8 cellular contexts compared by ENCODE assay signal in genomic region chr1:182604128-182604834, GRCh38. TPM values are rescaled to one million over a fixed set of nuclear protein-coding genes. Genes with fewer than 3 reads are reported as not detected.
A peak's percentile ranks its signal among the peaks of the same experiment; 100 is the strongest.
DNase-seq lines count a peak whose midpoint lies in the region; ATAC-seq, FAIRE-seq and TF ChIP-seq lines count a peak whose summit lies in the region.

Gene RGS16, minus strand, starts transcription at chr1:182604389. Its CDS starts 130 bp downstream, at chr1:182604259.

- intact Hi-C loops in activated CD4-positive, alpha-beta T cell treated with anti-CD3 and anti-CD28 coated beads, Interleukin-2, amount 10 ng/mL, durations not matched to agents 24 days and 14 days (cut with micrococcal nuclease) = loop anchor here (5.0 kb wide), 1 partner anchor 58 kb away; no protein-coding TSS in a partner anchor
- intact Hi-C loops in colonic mucosa (cut with DNase I) = no loop called here

- no peaks in the 10 kb centered on the region for H3K4me1 ChIP-seq in colonic mucosa

- H3K4me3 ChIP-seq in BJ (ENCODE audit: low read depth, low read length) = peak within 1 kb of the TSS; percentile 47
- peak within 1 kb of the TSS; percentile 49 for H3K4me3 ChIP-seq in colonic mucosa

- POLR2A ChIA-PET in BJ (lab: Charles Lee) = no interaction called here

- H3K27me3 ChIP-seq in BJ (ENCODE audit: control insufficient read depth, insufficient read depth, low read length) (peaks cover 4% of the 10 kb centered on the region), colonic mucosa (no peaks in the 10 kb centered on the region)

- H3K4me1 Mint-ChIP-seq in activated CD4-positive, alpha-beta T cell treated with anti-CD3 and anti-CD28 coated beads, Interleukin-2, amount 10 ng/mL, durations not matched to agents 24 days and 14 days = peaks cover 44% of the 10 kb centered on the region

- H3K27ac Mint-ChIP-seq in activated CD4-positive, alpha-beta T cell treated with anti-CD3 and anti-CD28 coated beads, Interleukin-2, amount 10 ng/mL, durations not matched to agents 24 days and 14 days = no peak within 1 kb of the TSS

- peak; percentile 73 for ATAC-seq in HG03442 (IDR thresholded peaks at IDR 0.05; ENCODE audit: unreplicated experiment)

- H3K27ac ChIP-seq in colonic mucosa = no peak within 1 kb of the TSS

- peak; percentile 61 for FAIRE-seq in GM19239 (lab: Jason Lieb, UNC)

- H3K9me3 Mint-ChIP-seq in activated CD4-positive, alpha-beta T cell treated with anti-CD3 and anti-CD28 coated beads, Interleukin-2, amount 10 ng/mL, durations not matched to agents 24 days and 14 days = no peaks in the 10 kb centered on the region

- H3K9ac ChIP-seq in colonic mucosa (ENCODE audit: low read depth in 2 of 2, low read length in 2 of 2) = peak within 1 kb of the TSS; percentile 52 to 66

- CTCF ChIA-PET in BJ (lab: Yijun Ruan, JAX) = interaction anchor here (0.9 to 16.9 kb wide), 6 partner anchors 9 to 702 kb away, joined by 3 to 488 read pairs (median 8); partner anchors contain the start of gene NPL

- no peaks in the 10 kb centered on the region for H3K36me3 ChIP-seq in BJ (ENCODE audit: control insufficient read depth, insufficient read depth, low read length)
- no peaks in the 10 kb centered on the region for H3K36me3 ChIP-seq in colonic mucosa

- H3K9me3 ChIP-seq in colonic mucosa = no peaks in the 10 kb centered on the region

- H3K4me3 Mint-ChIP-seq in activated CD4-positive, alpha-beta T cell treated with anti-CD3 and anti-CD28 coated beads, Interleukin-2, amount 10 ng/mL, durations not matched to agents 24 days and 14 days = no peak within 1 kb of the TSS

- H3K36me3 Mint-ChIP-seq in activated CD4-positive, alpha-beta T cell treated with anti-CD3 and anti-CD28 coated beads, Interleukin-2, amount 10 ng/mL, durations not matched to agents 24 days and 14 days (ENCODE audit: low read depth) = no peaks in the 10 kb centered on the region

- peaks cover 2% of the 10 kb centered on the region for H3K27me3 Mint-ChIP-seq in activated CD4-positive, alpha-beta T cell treated with anti-CD3 and anti-CD28 coated beads, Interleukin-2, amount 10 ng/mL, durations not matched to agents 24 days and 14 days

- DNase-seq in BJ (ENCODE audit: low read depth) (no peak), GM19239 (ENCODE audit: insufficient read length, low spot score) (peak; percentile 83), NCI-H524 (lab: John Stamatoyannopoulos, UW) (peak; percentile 91 to 93), colonic mucosa (peak; percentile 96), left kidney (ENCODE audit: low read depth, low spot score) (peak; percentile 95)
- peak; percentile 98 for DNase-seq in activated CD4-positive, alpha-beta T cell treated with anti-CD3 and anti-CD28 coated beads, Interleukin-2, amount 10 ng/mL, durations not matched to agents 24 days and 14 days
- DNase-seq in stimulated activated CD4-positive, alpha-beta T cell treated with anti-CD3 and anti-CD28 coated beads, Interleukin-2, amount 100 ng/mL, for 4 hours (ENCODE audit: low read depth) = peak; percentile 87

- TF ChIP-seq CTCF in BJ (IDR thresholded peaks at IDR 0.05; ENCODE audit: insufficient read depth, low read depth, low read length) = no peak
- TF ChIP-seq CTCF in colonic mucosa (IDR thresholded peaks at IDR 0.05) = no peak

RNA-seq across cellular contexts. Expression of gene RGS16, which starts in this region (rescaled TPM):
- polyA plus RNA-seq in BJ (2011; rRNA removed) = 0.23 TPM in 2 replicates
- 0.24 and 0.26 TPM in 2 replicates for polyA minus RNA-seq in BJ (2011; rRNA and poly(A)+ RNA removed)
- total RNA-seq in activated CD4-positive, alpha-beta T cell treated with anti-CD3 and anti-CD28 coated beads, Interleukin-2, amount 10 ng/mL, durations not matched to agents 24 days and 14 days = 94.3 and 94.7 TPM in 2 replicates
- 1 to 10 TPM in 1 of 2 donors, under 1 TPM in 1; 0.77 to 1.6 TPM for total RNA-seq in colonic mucosa

Comparison
In these comparisons a context has a peak if more than half of its experiments do, and no peak if none do; other contexts are left out.
1. RNA of gene RGS16 (total RNA-seq): 94.3 to 94.7 TPM in activated CD4-positive, alpha-beta T cell treated with anti-CD3 and anti-CD28 coated beads, Interleukin-2, amount 10 ng/mL, durations not matched to agents 24 days and 14 days; 0.77 to 1.6 TPM in colonic mucosa; every median in the first group is over 10 times any median in the second.